1 cellular context compared by ENCODE assay signal in genomic region chr16:68076560-68076959, GRCh38.
A peak's percentile ranks its signal among the peaks of the same experiment; 100 is the strongest.
TF ChIP-seq lines count a peak whose summit lies in the region.

No MANE protein-coding gene starts in this region.

TF ChIP-seq in liver, 16 proteins besides CTCF, POLR2A, EP300 and RAD21 (continued from another document):
- no peak for TF ChIP-seq GABPA (IDR thresholded peaks at IDR 0.05 in 1 of 2, conservative IDR thresholded peaks at IDR 0.05 in 1 of 2)
- no peak for TF ChIP-seq ATF3 (IDR thresholded peaks at IDR 0.05)
- TF ChIP-seq YY1 (IDR thresholded peaks at IDR 0.05), result peak; percentile 41
